22 cellular contexts compared by ENCODE assay signal in the genomic region with DNA sequence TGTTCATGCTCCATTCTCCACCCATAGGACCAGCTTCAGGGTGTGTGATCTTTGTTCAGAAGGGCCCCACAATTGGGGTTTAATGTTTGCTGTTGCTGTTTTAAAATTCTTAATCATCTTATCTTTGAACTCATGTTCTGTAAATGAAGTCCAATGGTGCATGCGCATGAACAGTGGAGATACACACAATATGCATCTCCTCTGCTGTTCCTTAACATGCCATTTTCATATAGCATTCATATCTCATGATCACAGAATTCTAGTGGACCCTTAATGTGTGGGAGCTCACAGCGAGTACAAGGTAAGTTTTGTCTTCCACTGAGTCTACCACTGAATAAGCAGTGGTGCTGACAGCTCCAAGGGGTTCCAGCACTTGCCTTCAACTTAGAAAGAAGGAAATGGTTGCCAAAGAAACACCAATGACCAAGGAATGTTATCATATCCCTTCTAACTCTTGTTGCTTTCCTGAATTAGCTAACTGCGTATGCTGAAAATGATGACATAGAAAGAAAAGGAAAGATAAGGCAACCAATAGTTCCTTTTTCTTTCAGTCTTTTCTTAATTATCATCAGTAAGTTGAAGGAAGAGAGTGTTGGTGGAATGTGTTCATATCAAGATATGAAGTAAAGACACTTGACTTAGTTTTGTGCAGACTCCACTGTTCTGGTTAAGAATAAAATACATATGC.
"Had no signal": no experiment of that assay in that cellular context is flagged by ENCODE, and none has a peak within 500 bp of the region (broad histone marks: within the 10 kb centered on the region; RNA-seq: fewer than 3 reads in every experiment).

No MANE protein-coding gene starts in this region.

- H3K27ac ChIP-seq: body of pancreas, dorsolateral prefrontal cortex, epithelial cell of prostate, prostate gland, right atrium auricular region, thyroid gland had no signal

- H3K27me3 ChIP-seq: body of pancreas, dorsolateral prefrontal cortex, right atrium auricular region, thyroid gland had no signal

- H3K4me1 ChIP-seq: body of pancreas, prostate gland, right atrium auricular region, thyroid gland had no signal

- ATAC-seq: activated CD8-positive, alpha-beta T cell treated with anti-CD3 and anti-CD28 coated beads, Interleukin-2, amount 10 ng/mL, durations not matched to agents 7 days and 5 days; body of pancreas; left lobe of liver had no signal

- H3K9me3 ChIP-seq: body of pancreas, prostate gland, thyroid gland had no signal

- DNase-seq: activated CD4-positive, alpha-beta T cell treated with anti-CD3 and anti-CD28 coated beads, Interleukin-2, amount 10 ng/mL, durations not matched to agents 24 days and 14 days; activated CD4-positive, CD25-positive, alpha-beta regulatory T cell; activated CD8-positive, alpha-beta T cell treated with anti-CD3 and anti-CD28 coated beads, Interleukin-2, amount 10 ng/mL, durations not matched to agents 7 days and 5 days; activated naive CD4-positive, alpha-beta T cell treated with Interleukin-2 at 50 U/mL for 16 hours; activated naive CD8-positive, alpha-beta T cell treated with anti-CD3 and anti-CD28 coated beads, Interleukin-2, amount 10 ng/mL, durations not matched to agents 7 days and 5 days; activated T-cell treated with anti-CD3 and anti-CD28 coated beads, Interleukin-2, amount 50 U/mL, for 24 hours; body of pancreas; caudate nucleus; dorsolateral prefrontal cortex; foreskin melanocyte; nephron progenitor cell; occipital lobe; stimulated activated CD4-positive, alpha-beta T cell treated with anti-CD3 and anti-CD28 coated beads, Interleukin-12 subunit alpha, Interleukin-12 subunit beta, amount 100 ng/mL, for 4 hours; stimulated activated CD4-positive, alpha-beta T cell treated with anti-CD3 and anti-CD28 coated beads, Interleukin-1b, Interleukin-23, amount 100 ng/mL, for 48 hours; stimulated activated CD8-positive, alpha-beta memory T cell treated with anti-CD3 and anti-CD28 coated beads, Interleukin-4, amount 100 ng/mL, for 48 hours; stimulated activated naive CD4-positive, alpha-beta T cell; T-helper 2 cell; thyroid gland had no signal

- H3K36me3 ChIP-seq: prostate gland, right atrium auricular region, thyroid gland had no signal

- H3K4me3 ChIP-seq: body of pancreas, dorsolateral prefrontal cortex, prostate gland, right atrium auricular region, thyroid gland had no signal
